16 cellular contexts compared by ENCODE assay signal in genomic region chr2:205405752-205406151, GRCh38.
DNase-seq lines count a peak whose midpoint lies in the region; TF ChIP-seq lines count a peak whose summit lies in the region.
"Had no signal": no experiment of that assay in that cellular context is flagged by ENCODE, and none has a peak within 500 bp of the region (broad histone marks: within the 10 kb centered on the region; RNA-seq: fewer than 3 reads in every experiment).

No MANE protein-coding gene starts in this region.

- CTCF ChIA-PET in Calu3 (lab: Charles Lee) = interaction anchor here (0.8 kb wide), 1 partner anchor 8 kb away, joined by 5 read pairs; no protein-coding TSS in a partner anchor

- H3K36me3 ChIP-seq in tibial nerve = no peaks in the 10 kb centered on the region
- H3K36me3 ChIP-seq: neutrophil had no signal

- H3K36me3 Mint-ChIP-seq in Calu3 (ENCODE audit: insufficient read depth, unreplicated experiment) = no peaks in the 10 kb centered on the region

- no TSS peak for BruUV-seq in Calu3 (replicated peaks; lab: Mats Ljungman, UMichigan)

- H3K27me3 Mint-ChIP-seq in Calu3 (ENCODE audit: unreplicated experiment) = no peaks in the 10 kb centered on the region
- H3K27me3 Mint-ChIP-seq: central memory CD8-positive, alpha-beta T cell had no signal

- no peaks in the 10 kb centered on the region for H3K9me3 ChIP-seq in tibial nerve
- H3K9me3 ChIP-seq: Caco-2, neutrophil had no signal

- intact Hi-C loops in Calu3 (cut with micrococcal nuclease; ENCODE audit: unreplicated experiment) = no loop called here

- H3K9me3 Mint-ChIP-seq in Calu3 (ENCODE audit: low read depth, unreplicated experiment) = no peaks in the 10 kb centered on the region
- H3K9me3 Mint-ChIP-seq: central memory CD8-positive, alpha-beta T cell had no signal

- peaks cover 12% of the 10 kb centered on the region for H3K4me1 Mint-ChIP-seq in Calu3 (ENCODE audit: low read depth, unreplicated experiment)
- H3K4me1 Mint-ChIP-seq: central memory CD8-positive, alpha-beta T cell had no signal

- H3K4me3 ChIP-seq in retinal pigment epithelial cell (ENCODE audit: low read length) (no peak overlapping the region), tibial nerve (no peak overlapping the region)

- H3K27me3 ChIP-seq in tibial nerve = no peaks in the 10 kb centered on the region
- H3K27me3 ChIP-seq: neutrophil had no signal

- no peak for TF ChIP-seq POLR2A in tibial nerve (IDR thresholded peaks at IDR 0.05)

- no peak for TF ChIP-seq EP300 in tibial nerve (IDR thresholded peaks at IDR 0.05)

- WGBS in tibial nerve, 2 donors = 80 to 86% methylated on average over 3 of the region's 3 CpGs

- H3K4me1 ChIP-seq in tibial nerve = peaks cover 0 to 26% (median 2%) of the 10 kb centered on the region in 4 donors

- DNase-seq in EL (peak; percentile 78), RPMI7951 (ENCODE audit: low read depth) (peak; percentile 44), fibroblast of gingiva (ENCODE audit: low read depth) (peak; percentile 80), retinal pigment epithelial cell (ENCODE audit: low read depth) (peak; percentile 93), Calu3 (no peak), tibial nerve (ENCODE audit: low spot score in 2 of 2) (no peak), DMS114 treated with DMSO at 0.1 percent for 48 hours (lab: John Stamatoyannopoulos, UW; ENCODE audit: unreplicated experiment) (no peak)
- no peak for DNase-seq in activated CD8-positive, alpha-beta memory T cell treated with anti-CD3 and anti-CD28 coated beads, Interleukin-2, amount 50 U/mL, for 48 hours
- DNase-seq: activated CD4-positive, alpha-beta T cell treated with anti-CD3 and anti-CD28 coated beads for 48 hours; Caco-2; NCI-H187; NK-92 treated with Interleukin-12 subunit alpha and Interleukin-12 subunit beta, amount 100 ng/mL, for 24 hours; stimulated activated CD4-positive, alpha-beta T cell treated with anti-CD3 and anti-CD28 coated beads, Interleukin-2, amount 100 ng/mL, for 24 hours; stimulated activated naive CD4-positive, alpha-beta T cell treated with Interleukin-2 at 50 U/mL for 16 hours had no signal

- H3K4me3 Mint-ChIP-seq in Calu3 (ENCODE audit: low read depth, unreplicated experiment) = no peak overlapping the region
- H3K4me3 Mint-ChIP-seq: central memory CD8-positive, alpha-beta T cell had no signal

- TF ChIP-seq CTCF in retinal pigment epithelial cell (conservative IDR thresholded peaks at IDR 0.05; ENCODE audit: low read depth, low read length) (no peak), Calu3 (IDR thresholded peaks at IDR 0.05; ENCODE audit: unreplicated experiment) (no peak), tibial nerve (IDR thresholded peaks at IDR 0.05) (no peak)

- no peak overlapping the region for H3K27ac ChIP-seq in tibial nerve
- H3K27ac ChIP-seq: neutrophil had no signal

- H3K27ac Mint-ChIP-seq in Calu3 (ENCODE audit: unreplicated experiment) = no peak overlapping the region

Comparison
In these comparisons a context has a peak if more than half of its experiments do, and no peak if none do; other contexts are left out.
1. DNase-seq: peak in EL (single experiment), RPMI7951 (single experiment), fibroblast of gingiva (single experiment) and retinal pigment epithelial cell (single experiment); none in Calu3 (single experiment), activated CD8-positive, alpha-beta memory T cell treated with anti-CD3 and anti-CD28 coated beads, Interleukin-2, amount 50 U/mL, for 48 hours (single experiment), tibial nerve (0 of 2) and DMS114 treated with DMSO at 0.1 percent for 48 hours (single experiment).